In genomic region chr15:93955197-93955596, GRCh38 we compare ENCODE assay signal across 21 cellular contexts.
"Had no signal": no experiment of that assay in that cellular context is flagged by ENCODE, and none has a peak within 500 bp of the region (broad histone marks: within the 10 kb centered on the region; RNA-seq: fewer than 3 reads in every experiment).

No MANE protein-coding gene starts in this region.

- FAIRE-seq: astrocyte had no signal

- ATAC-seq: activated naive CD4-positive, alpha-beta T cell treated with anti-CD3 and anti-CD28 coated beads, Interleukin-2, amount 50 U/mL, for 72 hours; esophagus mucosa had no signal

- H3K27me3 ChIP-seq: adrenal gland, gastrocnemius medialis, thyroid gland had no signal

- H3K36me3 ChIP-seq: adrenal gland, breast epithelium, gastrocnemius medialis, heart left ventricle, left ventricle myocardium inferior, thyroid gland had no signal

- DNase-seq: activated CD4-positive, alpha-beta memory T cell treated with anti-CD3 and anti-CD28 coated beads for 36 hours; activated gamma-delta T cell treated with Interleukin-2 at 50 U/mL for 16 hours; activated T-cell treated with anti-CD3 and anti-CD28 coated beads for 4 hours; adrenal gland; cerebellar nuclear complex; cortex of kidney; effector CD4-positive, alpha-beta T cell; gastrocnemius medialis; heart left ventricle; left ventricle myocardium inferior; mammary epithelial cell; midbrain; occipital lobe; posterior cingulate gyrus; stimulated activated CD4-positive, alpha-beta T cell treated with anti-CD3 and anti-CD28 coated beads, Interleukin-2, amount 100 ng/mL, for 24 hours; stimulated activated naive CD4-positive, alpha-beta T cell treated with Interleukin-2 at 50 U/mL for 16 hours; thyroid gland had no signal

- H3K4me3 ChIP-seq: adrenal gland, breast epithelium, gastrocnemius medialis, heart left ventricle, left ventricle myocardium inferior, thyroid gland had no signal
